14 cellular contexts compared by ENCODE assay signal in genomic region chr17:975321-975982, GRCh38. TPM values are rescaled to one million over a fixed set of nuclear protein-coding genes. Genes with fewer than 3 reads are reported as not detected.
DNase-seq lines count a peak whose midpoint lies in the region; ATAC-seq and TF ChIP-seq lines count a peak whose summit lies in the region.
"Had no signal": no experiment of that assay in that cellular context is flagged by ENCODE, and none has a peak within 500 bp of the region (broad histone marks: within the 10 kb centered on the region; RNA-seq: fewer than 3 reads in every experiment).

No MANE protein-coding gene starts in this region.

- no peaks in the 10 kb centered on the region for H3K36me3 Mint-ChIP-seq in stimulated activated memory B cell treated with anti-CD40 and anti-IgM and Interleukin-4, amounts not matched to agents 10 μg/mL and 1 μg/mL and 100 μg/mL, for 72 hours

- peaks cover 13% of the 10 kb centered on the region for H3K4me1 Mint-ChIP-seq in stimulated activated memory B cell treated with anti-CD40 and anti-IgM and Interleukin-4, amounts not matched to agents 10 μg/mL and 1 μg/mL and 100 μg/mL, for 72 hours

- peaks cover 30% of the 10 kb centered on the region for H3K27me3 Mint-ChIP-seq in stimulated activated memory B cell treated with anti-CD40 and anti-IgM and Interleukin-4, amounts not matched to agents 10 μg/mL and 1 μg/mL and 100 μg/mL, for 72 hours

- no peak for TF ChIP-seq CTCF in cardiac muscle cell (IDR thresholded peaks at IDR 0.05; ENCODE audit: low read depth, low read length)

- H3K27ac ChIP-seq in cardiac muscle cell = peak overlapping the region; percentile 49
- H3K27ac ChIP-seq: testis had no signal

- no peaks in the 10 kb centered on the region for H3K36me3 ChIP-seq in cardiac muscle cell
- H3K36me3 ChIP-seq: heart right ventricle had no signal

- ATAC-seq in Right ventricle myocardium inferior = no peak
- no peak for ATAC-seq in stimulated activated memory B cell treated with anti-CD40 and anti-IgM and Interleukin-4, amounts not matched to agents 10 μg/mL and 1 μg/mL and 100 μg/mL, for 72 hours
- ATAC-seq: heart right ventricle, mucosa of descending colon, right cardiac atrium had no signal

- peaks cover 40% of the 10 kb centered on the region for H3K4me1 ChIP-seq in cardiac muscle cell (ENCODE audit: low read depth)

- H3K4me3 ChIP-seq in cardiac muscle cell = no peak overlapping the region
- H3K4me3 ChIP-seq: heart right ventricle, mucosa of descending colon, testis had no signal

- no peaks in the 10 kb centered on the region for H3K9me3 ChIP-seq in cardiac muscle cell (ENCODE audit: low read depth)
- H3K9me3 ChIP-seq: heart right ventricle, mucosa of descending colon, testis had no signal

- no peak overlapping the region for H3K27ac Mint-ChIP-seq in stimulated activated memory B cell treated with anti-CD40 and anti-IgM and Interleukin-4, amounts not matched to agents 10 μg/mL and 1 μg/mL and 100 μg/mL, for 72 hours

- no peak overlapping the region for H3K4me3 Mint-ChIP-seq in stimulated activated memory B cell treated with anti-CD40 and anti-IgM and Interleukin-4, amounts not matched to agents 10 μg/mL and 1 μg/mL and 100 μg/mL, for 72 hours

- no peaks in the 10 kb centered on the region for H3K9me3 Mint-ChIP-seq in stimulated activated memory B cell treated with anti-CD40 and anti-IgM and Interleukin-4, amounts not matched to agents 10 μg/mL and 1 μg/mL and 100 μg/mL, for 72 hours

- intact Hi-C loops in Right ventricle myocardium inferior (cut with DNase I) = loop anchor here (5.0 kb wide), 1 partner anchor 58 kb away; no protein-coding TSS in a partner anchor

- no peaks in the 10 kb centered on the region for H3K27me3 ChIP-seq in cardiac muscle cell
- H3K27me3 ChIP-seq: testis had no signal

- peak in 1 of 2 donors; percentile 47 for DNase-seq in cardiac muscle cell (ENCODE audit: low read depth in 1 of 2, low spot score in 1 of 2)
- no peak for DNase-seq in Right ventricle myocardium inferior (ENCODE audit: missing footprints)
- DNase-seq in dedifferentiated amniotic fluid mesenchymal stem cell (ENCODE audit: extremely low spot score) = peak; percentile 40
- DNase-seq in medulla oblongata (ENCODE audit: extremely low spot score) = peak; percentile 67
- DNase-seq in NOMO-1 treated with dmso at 0.1 percent for 144 hours (lab: John Stamatoyannopoulos, UW; ENCODE audit: unreplicated experiment) = no peak
- no peak for DNase-seq in cerebellar nuclear complex (lab: John Stamatoyannopoulos, UW)
- no peak for DNase-seq in NCI-H1048 (lab: John Stamatoyannopoulos, UW)
- DNase-seq: DND-41, heart right ventricle, T-helper 2 cell, testis had no signal

RNA-seq across cellular contexts. Expression of gene NXN, which starts 4.1 kb away (rescaled TPM):
- total RNA-seq in cardiac muscle cell = 107 and 122 TPM in 2 replicates
- polyA plus RNA-seq in cardiac muscle cell = 120 and 128 TPM in 2 replicates
- total RNA-seq in Right ventricle myocardium inferior = 18.5 TPM

RNA-seq across cellular contexts. Expression of gene TIMM22, which starts 21.5 kb away (rescaled TPM):
- total RNA-seq in cardiac muscle cell (26.8 and 28.4 TPM in 2 replicates), Right ventricle myocardium inferior (17.3 TPM)
- 33.1 and 34.7 TPM in 2 replicates for polyA plus RNA-seq in cardiac muscle cell

Comparison
In these comparisons a context has a peak if more than half of its experiments do, and no peak if none do; other contexts are left out.
1. DNase-seq: peak in dedifferentiated amniotic fluid mesenchymal stem cell (single experiment) and medulla oblongata (single experiment); none in Right ventricle myocardium inferior (single experiment), NOMO-1 treated with dmso at 0.1 percent for 144 hours (single experiment), cerebellar nuclear complex (0 of 2) and NCI-H1048 (single experiment).